9 cellular contexts compared by ENCODE assay signal in the genomic region with DNA sequence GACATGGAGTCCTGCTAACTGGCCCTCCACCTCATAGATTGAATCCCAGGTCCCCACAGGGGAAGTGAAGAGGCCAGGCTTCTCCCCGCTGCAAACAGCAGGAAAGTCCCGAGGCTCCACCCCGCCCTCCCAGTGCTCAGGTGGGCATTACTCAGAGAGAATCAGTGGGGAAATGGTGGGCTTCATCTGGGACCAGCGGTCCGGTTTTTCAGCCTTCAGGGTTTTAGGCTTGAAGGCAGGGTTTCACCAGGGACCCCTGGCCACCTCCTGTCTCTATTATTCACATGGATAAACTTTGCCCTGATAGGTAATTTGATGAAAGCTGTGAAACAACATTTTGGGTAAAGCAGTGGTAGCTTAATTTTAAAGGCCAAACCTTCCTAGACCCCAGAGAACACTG. TPM values are rescaled to one million over a fixed set of nuclear protein-coding genes. Genes with fewer than 3 reads are reported as not detected.
"Had no signal": no experiment of that assay in that cellular context is flagged by ENCODE, and none has a peak within 500 bp of the region (broad histone marks: within the 10 kb centered on the region; RNA-seq: fewer than 3 reads in every experiment).

No MANE protein-coding gene starts in this region.

- H3K4me3 Mint-ChIP-seq: H9, HFFc6 had no signal

- DNase-seq: GM23248, GOT3, H7, H9, HCEC 1CT, HFFc6 had no signal

- H3K9me3 ChIP-seq: HAP-1 had no signal

- H2AFZ ChIP-seq: GM23248 had no signal

- H3K4me1 ChIP-seq: HAP-1 had no signal

- H3K4me1 Mint-ChIP-seq: H9 had no signal

- H3K27ac ChIP-seq: GM23248 had no signal

- H3K4me3 ChIP-seq: GM23248, HAP-1 had no signal

- ATAC-seq: HCT116 had no signal

- H3K27ac Mint-ChIP-seq: HFFc6 had no signal

- H3K36me3 ChIP-seq: HAP-1 had no signal

RNA-seq across cellular contexts. Expression of a gene that starts 31.3 kb away (rescaled TPM):
- total RNA-seq: H1, H7, H9 had no signal
- polyA plus RNA-seq: H1 had no signal
